Comparison of ENCODE assay signal across 22 cellular contexts in the genomic region with DNA sequence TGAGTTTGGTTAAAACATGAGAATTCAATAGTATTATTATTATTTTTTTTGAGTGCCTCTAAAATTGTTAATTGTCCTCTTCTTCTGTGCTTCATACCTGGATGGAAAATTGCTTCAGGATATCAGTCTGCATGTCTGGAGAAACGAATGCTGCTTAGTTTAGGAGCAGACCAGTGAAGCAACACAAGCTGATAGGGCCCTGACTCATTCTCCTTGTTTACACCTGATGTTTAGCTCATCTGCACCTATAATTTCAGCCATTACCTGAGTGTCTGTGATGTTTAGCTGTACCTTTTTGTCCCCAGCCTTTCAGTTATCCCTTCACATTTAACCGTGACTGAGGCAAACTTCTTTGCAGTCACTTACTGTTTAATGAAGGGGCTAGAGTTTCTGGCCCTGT. TPM values are rescaled to one million over a fixed set of nuclear protein-coding genes. Genes with fewer than 3 reads are reported as not detected.
DNase-seq lines count a peak whose midpoint lies in the region; ATAC-seq, FAIRE-seq and TF ChIP-seq lines count a peak whose summit lies in the region.
"Had no signal": no experiment of that assay in that cellular context is flagged by ENCODE, and none has a peak within 500 bp of the region (broad histone marks: within the 10 kb centered on the region; RNA-seq: fewer than 3 reads in every experiment).

No MANE protein-coding gene starts in this region.

- no peaks in the 10 kb centered on the region for H3K9me3 Mint-ChIP-seq in osteocyte (ENCODE audit: unreplicated experiment)
- H3K9me3 Mint-ChIP-seq: activated B cell treated with CpG ODN at 0.5 μM for 24 hours; activated naive CD8-positive, alpha-beta T cell treated with anti-CD3 and anti-CD28 coated beads for 36 hours; T-helper 2 cell treated with Interferon-gamma antibody and Interleukin-4, amounts not matched to agents 5 μg/mL and 100 μg/mL, for 36 hours had no signal

- no peak for TF ChIP-seq EP300 in esophagus muscularis mucosa (IDR thresholded peaks at IDR 0.05)

- no peaks in the 10 kb centered on the region for H3K36me3 Mint-ChIP-seq in osteocyte (ENCODE audit: unreplicated experiment)
- H3K36me3 Mint-ChIP-seq: activated naive CD8-positive, alpha-beta T cell treated with anti-CD3 and anti-CD28 coated beads for 36 hours had no signal

- TF ChIP-seq POLR2A in esophagus muscularis mucosa (IDR thresholded peaks at IDR 0.05; ENCODE audit: low read depth) (no peak), gastrocnemius medialis (IDR thresholded peaks at IDR 0.05) (no peak)

- H3K27me3 ChIP-seq in esophagus muscularis mucosa (no peaks in the 10 kb centered on the region), gastrocnemius medialis (no peaks in the 10 kb centered on the region)
- H3K27me3 ChIP-seq: ovary, SJSA1 had no signal

- no peak overlapping the region for H3K4me3 ChIP-seq in esophagus muscularis mucosa
- no peak overlapping the region for H3K4me3 ChIP-seq in gastrocnemius medialis
- H3K4me3 ChIP-seq: HAP-1, ovary, SJSA1 had no signal

- H3K9me3 ChIP-seq in esophagus muscularis mucosa (no peaks in the 10 kb centered on the region), gastrocnemius medialis (no peaks in the 10 kb centered on the region)
- H3K9me3 ChIP-seq: HAP-1, ovary, SJSA1 had no signal

- peaks cover 64% of the 10 kb centered on the region for H3K4me1 Mint-ChIP-seq in osteocyte (ENCODE audit: unreplicated experiment)

- H3K4me3 Mint-ChIP-seq in osteocyte (ENCODE audit: unreplicated experiment), result no peak overlapping the region
- H3K4me3 Mint-ChIP-seq: activated B cell treated with CpG ODN at 0.5 μM for 24 hours; activated CD8-positive, alpha-beta T cell treated with anti-CD3 and anti-CD28 coated beads, Interleukin-2, amount 10 ng/mL, durations not matched to agents 7 days and 5 days; activated naive CD8-positive, alpha-beta T cell treated with anti-CD3 and anti-CD28 coated beads for 36 hours; T-helper 2 cell treated with Interferon-gamma antibody and Interleukin-4, amounts not matched to agents 5 μg/mL and 100 μg/mL, for 36 hours had no signal

- H3K4me1 ChIP-seq in esophagus muscularis mucosa, result peaks cover 6 to 79% (median 57%) of the 10 kb centered on the region in 4 donors
- peaks cover 0 to 6% of the 10 kb centered on the region in 2 donors for H3K4me1 ChIP-seq in gastrocnemius medialis
- H3K4me1 ChIP-seq: SJSA1 had no signal

- WGBS in esophagus muscularis mucosa, result 50% methylated on average over 2 of the region's 2 CpGs

- peak overlapping the region; percentile 56 for H3K27ac Mint-ChIP-seq in osteocyte (ENCODE audit: unreplicated experiment)
- H3K27ac Mint-ChIP-seq: activated B cell treated with CpG ODN at 0.5 μM for 24 hours; activated CD8-positive, alpha-beta T cell treated with anti-CD3 and anti-CD28 coated beads, Interleukin-2, amount 10 ng/mL, durations not matched to agents 7 days and 5 days; activated naive CD8-positive, alpha-beta T cell treated with anti-CD3 and anti-CD28 coated beads for 36 hours; T-helper 2 cell treated with Interferon-gamma antibody and Interleukin-4, amounts not matched to agents 5 μg/mL and 100 μg/mL, for 36 hours had no signal

- TF ChIP-seq CTCF in esophagus muscularis mucosa (IDR thresholded peaks at IDR 0.05) (no peak), osteocyte (IDR thresholded peaks at IDR 0.05) (no peak), gastrocnemius medialis (IDR thresholded peaks at IDR 0.05 in 4 of 5, conservative IDR thresholded peaks at IDR 0.05 in 1 of 5) (no peak)

- ATAC-seq in gastrocnemius medialis (no peak), GM21423 (IDR thresholded peaks at IDR 0.05; ENCODE audit: unreplicated experiment) (no peak)
- ATAC-seq: activated CD8-positive, alpha-beta T cell treated with anti-CD3 and anti-CD28 coated beads, Interleukin-2, amount 10 ng/mL, durations not matched to agents 7 days and 5 days; left colon had no signal

- DNase-seq in HTR-8/SVneo (ENCODE audit: insufficient read length, low spot score), result no peak
- peak; percentile 49 for DNase-seq in amniotic epithelial cell (ENCODE audit: low read depth)
- DNase-seq in esophagus muscularis mucosa (ENCODE audit: extremely low spot score), result no peak
- no peak for DNase-seq in osteocyte (ENCODE audit: extremely low spot score, unreplicated experiment)
- DNase-seq in gastrocnemius medialis, result no peak
- DNase-seq in activated CD8-positive, alpha-beta memory T cell treated with anti-CD3 and anti-CD28 coated beads for 24 hours, result no peak
- DNase-seq: activated B cell treated with CpG ODN at 0.5 μM for 24 hours; activated CD8-positive, alpha-beta T cell treated with anti-CD3 and anti-CD28 coated beads, Interleukin-2, amount 10 ng/mL, durations not matched to agents 7 days and 5 days; activated naive CD8-positive, alpha-beta T cell treated with anti-CD3 and anti-CD28 coated beads for 36 hours; activated T-cell treated with anti-CD3 and anti-CD28 coated beads, Interleukin-2, amount 50 U/mL, for 48 hours; caudate nucleus; effector memory CD4-positive, alpha-beta T cell; EL; Kasumi-1; left colon; NCI-H1092 treated with DMSO at 0.1 percent for 48 hours; ovary had no signal

- intact Hi-C loops in esophagus muscularis mucosa (cut with DNase I) (no loop called here), gastrocnemius medialis (cut with DNase I; ENCODE audit: low total_unique reads) (no loop called here)

- FAIRE-seq in HTR-8/SVneo (lab: Jason Lieb, UNC), result peak; percentile 59
- FAIRE-seq: urothelium cell line had no signal

- H3K36me3 ChIP-seq in esophagus muscularis mucosa (no peaks in the 10 kb centered on the region), gastrocnemius medialis (no peaks in the 10 kb centered on the region)
- H3K36me3 ChIP-seq: ovary had no signal

- no peaks in the 10 kb centered on the region for H3K27me3 Mint-ChIP-seq in osteocyte (ENCODE audit: unreplicated experiment)
- H3K27me3 Mint-ChIP-seq: activated B cell treated with CpG ODN at 0.5 μM for 24 hours; activated naive CD8-positive, alpha-beta T cell treated with anti-CD3 and anti-CD28 coated beads for 36 hours had no signal

- in situ Hi-C loops in gastrocnemius medialis (cut with MboI; ENCODE audit: low sequenced_read_pairs in 4 of 4), result no loop called here

- H3K27ac ChIP-seq in esophagus muscularis mucosa (replicated peaks in 1 of 4), result peak overlapping the region; percentile 9 to 18 (median 15)
- H3K27ac ChIP-seq in gastrocnemius medialis, result peak overlapping the region in 2 of 4 donors; percentile 3 to 35
- H3K27ac ChIP-seq: SJSA1 had no signal

RNA-seq across cellular contexts. Expression of a gene that starts 14.8 kb away (rescaled TPM):
- total RNA-seq in esophagus muscularis mucosa (10 to 100 TPM; 36.1 to 73.4 (median 54.8) TPM), osteocyte (39.6 and 45.6 TPM in 2 replicates), gastrocnemius medialis (10 to 100 TPM; 13.3 to 36.8 (median 33.0) TPM)
